In the genomic region with DNA sequence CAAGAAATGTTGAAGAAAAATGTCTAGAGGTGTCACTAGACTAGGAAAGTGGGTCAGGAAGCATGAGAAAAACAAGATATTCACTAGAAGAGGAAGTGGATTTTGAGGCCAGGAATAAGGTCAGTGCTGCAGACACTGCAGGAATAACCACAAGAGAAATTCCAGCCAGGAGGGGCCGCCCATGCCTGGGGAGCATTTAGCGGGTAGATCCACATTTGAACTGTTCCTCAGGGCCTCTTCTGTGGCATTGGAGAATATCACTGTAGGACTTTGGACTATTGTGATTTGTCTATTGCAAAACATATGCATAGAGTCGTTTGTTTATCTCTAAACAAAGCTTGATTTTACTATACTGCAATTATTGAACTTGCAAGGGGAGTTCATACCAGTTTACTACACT, we compare ENCODE assay signal across 15 cellular contexts. TPM values are rescaled to one million over a fixed set of nuclear protein-coding genes. Genes with fewer than 3 reads are reported as not detected.
DNase-seq lines count a peak whose midpoint lies in the region; ATAC-seq and TF ChIP-seq lines count a peak whose summit lies in the region.
"Had no signal": no experiment of that assay in that cellular context is flagged by ENCODE, and none has a peak within 500 bp of the region (broad histone marks: within the 10 kb centered on the region; RNA-seq: fewer than 3 reads in every experiment).

No MANE protein-coding gene starts in this region.

- no peaks in the 10 kb centered on the region for H3K27me3 ChIP-seq in stomach

- TF ChIP-seq CTCF in astrocyte of the cerebellum (IDR thresholded peaks at IDR 0.05; ENCODE audit: low read depth, low read length, missing control alignments) (peak; percentile 31), stomach (IDR thresholded peaks at IDR 0.05) (no peak)

- no peak for ATAC-seq in GM18505 (IDR thresholded peaks at IDR 0.05; ENCODE audit: unreplicated experiment)
- ATAC-seq in stimulated activated naive B cell treated with anti-CD40 and anti-IgM and Interleukin-4, amounts not matched to agents 10 μg/mL and 1 μg/mL and 100 μg/mL, for 72 hours (replicated peaks) = no peak
- ATAC-seq: esophagus mucosa had no signal

- 24 to 35% (median 28%) methylated on average over 3 of the region's 3 CpGs for WGBS in stomach, 5 donors

- no peaks in the 10 kb centered on the region for H3K9me3 Mint-ChIP-seq in stimulated activated naive B cell treated with anti-CD40 and anti-IgM and Interleukin-4, amounts not matched to agents 10 μg/mL and 1 μg/mL and 100 μg/mL, for 72 hours
- H3K9me3 Mint-ChIP-seq: activated CD4-positive, alpha-beta T cell treated with anti-CD3 and anti-CD28 coated beads, Interleukin-2, amount 10 ng/mL, durations not matched to agents 24 days and 14 days; activated naive CD8-positive, alpha-beta T cell treated with anti-CD3 and anti-CD28 coated beads, Interleukin-2, amount 10 ng/mL, durations not matched to agents 7 days and 5 days had no signal

- no peak overlapping the region for H3K27ac Mint-ChIP-seq in stimulated activated naive B cell treated with anti-CD40 and anti-IgM and Interleukin-4, amounts not matched to agents 10 μg/mL and 1 μg/mL and 100 μg/mL, for 72 hours
- H3K27ac Mint-ChIP-seq: activated CD4-positive, alpha-beta T cell treated with anti-CD3 and anti-CD28 coated beads, Interleukin-2, amount 10 ng/mL, durations not matched to agents 24 days and 14 days; activated naive CD8-positive, alpha-beta T cell treated with anti-CD3 and anti-CD28 coated beads, Interleukin-2, amount 10 ng/mL, durations not matched to agents 7 days and 5 days had no signal

- H3K36me3 ChIP-seq in stomach = no peaks in the 10 kb centered on the region

- no peaks in the 10 kb centered on the region for H3K9me3 ChIP-seq in stomach

- peaks cover 17 to 38% of the 10 kb centered on the region in 2 donors for H3K4me1 Mint-ChIP-seq in stimulated activated naive B cell treated with anti-CD40 and anti-IgM and Interleukin-4, amounts not matched to agents 10 μg/mL and 1 μg/mL and 100 μg/mL, for 72 hours

- no peaks in the 10 kb centered on the region for H3K36me3 Mint-ChIP-seq in stimulated activated naive B cell treated with anti-CD40 and anti-IgM and Interleukin-4, amounts not matched to agents 10 μg/mL and 1 μg/mL and 100 μg/mL, for 72 hours
- H3K36me3 Mint-ChIP-seq: activated naive CD8-positive, alpha-beta T cell treated with anti-CD3 and anti-CD28 coated beads, Interleukin-2, amount 10 ng/mL, durations not matched to agents 7 days and 5 days had no signal

- no peaks in the 10 kb centered on the region for H3K27me3 Mint-ChIP-seq in stimulated activated naive B cell treated with anti-CD40 and anti-IgM and Interleukin-4, amounts not matched to agents 10 μg/mL and 1 μg/mL and 100 μg/mL, for 72 hours

- no peak overlapping the region for H3K27ac ChIP-seq in stomach
- H3K27ac ChIP-seq: HL-60 had no signal

- H3K4me3 ChIP-seq in astrocyte of the cerebellum (ENCODE audit: low read depth, low read length) = no peak overlapping the region
- H3K4me3 ChIP-seq in stomach = no peak overlapping the region

- intact Hi-C loops in stomach (cut with DNase I; ENCODE audit: low total_unique reads) = no loop called here

- no peak overlapping the region for H3K4me3 Mint-ChIP-seq in stimulated activated naive B cell treated with anti-CD40 and anti-IgM and Interleukin-4, amounts not matched to agents 10 μg/mL and 1 μg/mL and 100 μg/mL, for 72 hours
- H3K4me3 Mint-ChIP-seq: activated CD4-positive, alpha-beta T cell treated with anti-CD3 and anti-CD28 coated beads, Interleukin-2, amount 10 ng/mL, durations not matched to agents 24 days and 14 days; activated naive CD8-positive, alpha-beta T cell treated with anti-CD3 and anti-CD28 coated beads, Interleukin-2, amount 10 ng/mL, durations not matched to agents 7 days and 5 days had no signal

- DNase-seq in HuH-7 (ENCODE audit: low spot score) (peak; percentile 76), astrocyte of the cerebellum (ENCODE audit: low read depth) (peak; percentile 60), hepatic stellate cell (ENCODE audit: low spot score) (peak; percentile 46), stomach (peak; percentile 28), NCI-H1417 (lab: John Stamatoyannopoulos, UW) (no peak), 8988T (no peak)
- DNase-seq in stimulated activated naive B cell treated with anti-CD40 and anti-IgM and Interleukin-4, amounts not matched to agents 10 μg/mL and 1 μg/mL and 100 μg/mL, for 72 hours = no peak
- DNase-seq: activated CD4-positive, alpha-beta T cell treated with anti-CD3 and anti-CD28 coated beads, Interleukin-2, amount 10 ng/mL, durations not matched to agents 24 days and 14 days; activated naive CD8-positive, alpha-beta T cell treated with anti-CD3 and anti-CD28 coated beads, Interleukin-2, amount 10 ng/mL, durations not matched to agents 7 days and 5 days; DMS79 treated with DMSO at 0.1 percent for 48 hours; NCI-H2107; stimulated activated naive CD4-positive, alpha-beta T cell treated with Interleukin-2 at 50 U/mL for 16 hours had no signal

- in situ Hi-C loops in astrocyte of the cerebellum (cut with HindIII; ENCODE audit: low sequenced_read_pairs) = loop anchor here (5.0 kb wide), 1 partner anchor 47 kb away; no protein-coding TSS in a partner anchor

- H3K4me1 ChIP-seq in stomach = peaks cover 7 to 19% (median 18%) of the 10 kb centered on the region in 4 donors

- no peak for TF ChIP-seq EP300 in stomach (IDR thresholded peaks at IDR 0.05)

- TF ChIP-seq POLR2A in stomach (IDR thresholded peaks at IDR 0.05) (no peak), GM18505 (IDR thresholded peaks at IDR 0.05; ENCODE audit: borderline replicate concordance, extremely low read depth, insufficient read depth, insufficient read length) (no peak)

RNA-seq across cellular contexts. Expression of a gene that starts 49.6 kb away (rescaled TPM):
- 10 to 100 TPM in 3 of 5 donors, 1 to 10 TPM in 1, under 1 TPM in 1; 0.58 to 39.3 (median 22.0) TPM for total RNA-seq in stomach
- 10 to 100 TPM; 29.5 to 51.9 (median 35.9) TPM for polyA plus RNA-seq in stomach

Comparison
In these comparisons a context has a peak if more than half of its experiments do, and no peak if none do; other contexts are left out.
1. DNase-seq: peak in HuH-7 (single experiment), astrocyte of the cerebellum (single experiment), hepatic stellate cell (single experiment) and stomach (single experiment); none in NCI-H1417 (0 of 3), stimulated activated naive B cell treated with anti-CD40 and anti-IgM and Interleukin-4, amounts not matched to agents 10 μg/mL and 1 μg/mL and 100 μg/mL, for 72 hours (single experiment) and 8988T (single experiment).